Comparison of ENCODE assay signal across 26 cellular contexts in the genomic region with DNA sequence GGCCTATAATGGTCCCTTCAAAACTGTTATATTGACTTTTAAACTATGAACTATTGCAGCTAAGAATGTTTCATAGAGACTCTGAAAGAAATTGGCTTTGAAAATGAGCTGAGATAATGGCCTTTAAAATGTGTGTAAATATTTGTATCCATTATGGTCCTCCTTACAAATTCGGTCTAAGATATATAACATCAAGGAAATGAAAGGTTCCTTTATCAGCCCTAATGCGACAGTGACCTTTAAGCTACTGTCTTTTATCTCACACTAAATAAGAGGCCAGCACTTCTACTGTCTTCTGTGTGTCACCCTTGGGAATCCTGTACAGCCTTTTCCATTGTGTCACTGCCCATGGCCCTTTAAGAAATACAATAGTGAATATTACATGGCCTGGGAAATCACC. TPM values are rescaled to one million over a fixed set of nuclear protein-coding genes. Genes with fewer than 3 reads are reported as not detected.
"Had no signal": no experiment of that assay in that cellular context is flagged by ENCODE, and none has a peak within 500 bp of the region (broad histone marks: within the 10 kb centered on the region; RNA-seq: fewer than 3 reads in every experiment).

No MANE protein-coding gene starts in this region.

- FAIRE-seq: keratinocyte had no signal

- H3K27ac Mint-ChIP-seq: activated naive CD8-positive, alpha-beta T cell; brain; naive B cell; nephron progenitor cell; stimulated activated effector memory CD8-positive, alpha-beta T cell treated with anti-CD3 and anti-CD28 coated beads, Interleukin-12 subunit alpha, Interleukin-12 subunit beta, amount 100 ng/mL, for 72 hours had no signal

- H3K4me3 ChIP-seq: ascending aorta, cardiac muscle cell, skin epidermis, stomach, tibial artery had no signal

- H3K4me3 Mint-ChIP-seq: activated naive CD8-positive, alpha-beta T cell; brain; naive B cell; nephron progenitor cell; stimulated activated effector memory CD8-positive, alpha-beta T cell treated with anti-CD3 and anti-CD28 coated beads, Interleukin-12 subunit alpha, Interleukin-12 subunit beta, amount 100 ng/mL, for 72 hours had no signal

- H3K36me3 Mint-ChIP-seq: activated naive CD8-positive, alpha-beta T cell; brain; naive B cell; stimulated activated effector memory CD8-positive, alpha-beta T cell treated with anti-CD3 and anti-CD28 coated beads, Interleukin-12 subunit alpha, Interleukin-12 subunit beta, amount 100 ng/mL, for 72 hours had no signal

- H3K9me3 ChIP-seq: ascending aorta, neutrophil, stomach, tibial artery had no signal

- ATAC-seq: esophagus mucosa; left cardiac atrium; sciatic nerve; stimulated activated effector memory CD8-positive, alpha-beta T cell treated with anti-CD3 and anti-CD28 coated beads, Interleukin-12 subunit alpha, Interleukin-12 subunit beta, amount 100 ng/mL, for 72 hours had no signal

- H3K27me3 ChIP-seq: ascending aorta, cardiac muscle cell, neutrophil, stomach, tibial artery had no signal

- H3K27ac ChIP-seq: ascending aorta, cardiac muscle cell, neutrophil, skin epidermis, stomach, tibial artery had no signal

- H3K9me3 Mint-ChIP-seq: brain; naive B cell; nephron progenitor cell; stimulated activated effector memory CD8-positive, alpha-beta T cell treated with anti-CD3 and anti-CD28 coated beads, Interleukin-12 subunit alpha, Interleukin-12 subunit beta, amount 100 ng/mL, for 72 hours had no signal

- H3K36me3 ChIP-seq: ascending aorta, cardiac muscle cell, neutrophil, stomach, tibial artery had no signal

- DNase-seq: activated CD4-positive, alpha-beta T cell treated with anti-CD3 and anti-CD28 coated beads for 4 hours; activated CD4-positive, alpha-beta T cell treated with anti-CD3 and anti-CD28 coated beads, Interleukin-2, amount 50 U/mL, for 4 hours; activated effector memory CD4-positive, alpha-beta T cell treated with Interleukin-2 at 50 U/mL for 16 hours; activated naive CD4-positive, alpha-beta T cell treated with Interleukin-2 at 50 U/mL for 16 hours; cortex of kidney; foreskin fibroblast; head of caudate nucleus; hippocampal formation; left cardiac atrium; mammary epithelial cell; naive B cell; nephron progenitor cell; stimulated activated CD4-positive, alpha-beta T cell treated with anti-CD3 and anti-CD28 coated beads, Interleukin-4, amount 100 ng/mL, for 24 hours; stomach; T-helper 2 cell; tibial artery had no signal

- H3K27me3 Mint-ChIP-seq: activated naive CD8-positive, alpha-beta T cell had no signal

- H3K4me1 ChIP-seq: ascending aorta, tibial artery had no signal

- H3K4me1 Mint-ChIP-seq: naive B cell; stimulated activated effector memory CD8-positive, alpha-beta T cell treated with anti-CD3 and anti-CD28 coated beads, Interleukin-12 subunit alpha, Interleukin-12 subunit beta, amount 100 ng/mL, for 72 hours had no signal

RNA-seq across cellular contexts. Expression of a gene that starts 19.5 kb away (rescaled TPM):
- polyA plus RNA-seq: mammary epithelial cell had no signal
